Comparison of ENCODE assay signal across 1 cellular context in genomic region chr3:15858547-15859506, GRCh38.
TF ChIP-seq lines count a peak whose summit lies in the region.

No MANE protein-coding gene starts in this region.

TF ChIP-seq in K562, 482 proteins besides CTCF, POLR2A, EP300 and RAD21 (continued from another document):
- TF ChIP-seq, protein P1, sequence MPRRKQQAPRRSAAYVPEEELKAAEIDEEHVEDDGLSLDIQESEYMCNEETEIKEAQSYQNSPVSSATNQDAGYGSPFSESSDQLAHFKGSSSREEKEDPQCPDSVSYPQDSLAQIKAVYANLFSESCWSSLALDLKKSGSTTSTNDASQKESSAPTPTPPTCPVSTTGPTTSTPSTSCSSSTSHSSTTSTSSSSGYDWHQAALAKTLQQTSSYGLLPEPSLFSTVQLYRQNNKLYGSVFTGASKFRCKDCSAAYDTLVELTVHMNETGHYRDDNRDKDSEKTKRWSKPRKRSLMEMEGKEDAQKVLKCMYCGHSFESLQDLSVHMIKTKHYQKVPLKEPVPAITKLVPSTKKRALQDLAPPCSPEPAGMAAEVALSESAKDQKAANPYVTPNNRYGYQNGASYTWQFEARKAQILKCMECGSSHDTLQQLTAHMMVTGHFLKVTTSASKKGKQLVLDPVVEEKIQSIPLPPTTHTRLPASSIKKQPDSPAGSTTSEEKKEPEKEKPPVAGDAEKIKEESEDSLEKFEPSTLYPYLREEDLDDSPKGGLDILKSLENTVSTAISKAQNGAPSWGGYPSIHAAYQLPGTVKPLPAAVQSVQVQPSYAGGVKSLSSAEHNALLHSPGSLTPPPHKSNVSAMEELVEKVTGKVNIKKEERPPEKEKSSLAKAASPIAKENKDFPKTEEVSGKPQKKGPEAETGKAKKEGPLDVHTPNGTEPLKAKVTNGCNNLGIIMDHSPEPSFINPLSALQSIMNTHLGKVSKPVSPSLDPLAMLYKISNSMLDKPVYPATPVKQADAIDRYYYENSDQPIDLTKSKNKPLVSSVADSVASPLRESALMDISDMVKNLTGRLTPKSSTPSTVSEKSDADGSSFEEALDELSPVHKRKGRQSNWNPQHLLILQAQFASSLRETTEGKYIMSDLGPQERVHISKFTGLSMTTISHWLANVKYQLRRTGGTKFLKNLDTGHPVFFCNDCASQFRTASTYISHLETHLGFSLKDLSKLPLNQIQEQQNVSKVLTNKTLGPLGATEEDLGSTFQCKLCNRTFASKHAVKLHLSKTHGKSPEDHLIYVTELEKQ (CRISPR knock-in tag; IDR thresholded peaks at IDR 0.05), result no peak
- peak; percentile 58; the same call in 1 of the 2 replicates for TF ChIP-seq USF1 (CRISPR knock-in tag; IDR thresholded peaks at IDR 0.05)
